16 cellular contexts compared by ENCODE assay signal in the genomic region with DNA sequence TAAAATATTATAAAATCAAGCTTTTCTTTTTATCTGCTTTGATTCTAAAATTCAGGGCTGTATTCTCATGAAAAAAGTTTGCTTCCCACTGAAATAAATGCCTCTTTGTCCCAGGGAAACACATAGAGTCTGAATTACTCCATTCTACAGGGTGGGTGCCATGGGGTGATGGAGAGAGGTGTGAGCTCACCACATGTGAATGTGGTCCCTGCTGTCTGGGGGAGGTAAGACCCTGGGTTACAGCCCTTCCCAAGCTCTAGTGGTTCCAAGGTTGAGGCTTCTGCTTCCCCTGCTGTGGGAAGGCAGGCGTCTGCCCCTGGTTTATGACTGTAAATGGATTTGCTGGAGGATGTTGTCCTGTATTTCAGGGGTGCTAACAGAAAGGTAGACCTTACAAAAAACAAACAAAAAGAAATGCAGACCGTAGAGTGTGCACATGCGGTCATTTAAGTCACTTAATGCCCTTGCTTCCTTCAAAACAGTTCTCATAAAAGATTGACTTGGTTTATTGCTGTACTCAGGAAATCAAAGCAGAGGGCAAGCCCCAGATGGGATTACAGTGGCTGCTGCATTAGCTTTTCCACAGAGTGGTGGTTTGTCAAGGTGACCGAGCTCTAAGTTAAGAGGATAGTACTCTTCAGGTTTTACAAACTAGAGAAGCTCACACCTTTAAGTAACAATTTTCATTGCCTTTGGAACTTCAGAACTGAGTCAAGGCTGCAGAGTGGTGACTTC. TPM values are rescaled to one million over a fixed set of nuclear protein-coding genes. Genes with fewer than 3 reads are reported as not detected.
DNase-seq lines count a peak whose midpoint lies in the region; ATAC-seq and TF ChIP-seq lines count a peak whose summit lies in the region.
"Had no signal": no experiment of that assay in that cellular context is flagged by ENCODE, and none has a peak within 500 bp of the region (broad histone marks: within the 10 kb centered on the region; RNA-seq: fewer than 3 reads in every experiment).

No MANE protein-coding gene starts in this region.

- CTCF ChIA-PET in HEK293T (lab: Yijun Ruan, JAX) = interaction anchor here (0.7 to 0.8 kb wide), 2 partner anchors 57 to 322 kb away, joined by 3 to 4 read pairs; no protein-coding TSS in a partner anchor

- in situ Hi-C loops in KBM-7 (cut with MboI; ENCODE audit: low pct_unique_long_range_greater_than_20kb, low sequenced_read_pairs) (no loop called here), GM13976 (cut with MboI; ENCODE audit: low sequenced_read_pairs, unreplicated experiment) (no loop called here)

- TF ChIP-seq CTCF in brain (conservative IDR thresholded peaks at IDR 0.05) (no peak), GM13976 (IDR thresholded peaks at IDR 0.05; ENCODE audit: borderline replicate concordance, control extremely low read depth, extremely low read depth, insufficient read depth, missing control alignments) (no peak)

- H3K9me3 Mint-ChIP-seq in brain = peaks cover 10 to 22% (median 19%) of the 10 kb centered on the region in 5 experiments

- H3K36me3 Mint-ChIP-seq in brain = peaks cover 60% of the 10 kb centered on the region

- POLR2A ChIA-PET in HEK293T (lab: Yijun Ruan, JAX) = no interaction called here

- peak overlapping the region in 1 of 5 experiments; percentile 38 for H3K4me3 Mint-ChIP-seq in brain
- H3K4me3 Mint-ChIP-seq: activated CD4-positive, alpha-beta T cell treated with anti-CD3 and anti-CD28 coated beads for 36 hours; neural progenitor cell had no signal

- H3K27me3 Mint-ChIP-seq in brain = no peaks in the 10 kb centered on the region
- H3K27me3 Mint-ChIP-seq: activated CD4-positive, alpha-beta T cell treated with anti-CD3 and anti-CD28 coated beads for 36 hours had no signal

- peak; percentile 25 for DNase-seq in KBM-7
- peak; percentile 91 for DNase-seq in left kidney (ENCODE audit: low read depth, low spot score)
- peak; percentile 41 for DNase-seq in retina
- DNase-seq in HEK293T (ENCODE audit: extremely low spot score) = no peak
- no peak for DNase-seq in AG20443 (ENCODE audit: low spot score)
- DNase-seq in GM13976 (ENCODE audit: low spot score) = no peak
- DNase-seq: activated CD4-positive, alpha-beta T cell treated with anti-CD3 and anti-CD28 coated beads for 36 hours; anterior cingulate cortex; foreskin keratinocyte; GDM1; NCI-H187 treated with DMSO at 0.1 percent for 48 hours; NCI-H510A; stimulated activated CD4-positive, alpha-beta T cell treated with anti-CD3 and anti-CD28 coated beads, Interleukin-4, amount 100 ng/mL, for 24 hours had no signal

- H3K4me1 Mint-ChIP-seq in brain = peaks cover 39% of the 10 kb centered on the region

- H3K27ac Mint-ChIP-seq in brain = peak overlapping the region in 4 of 5 experiments; percentile 25 to 87 (median 64)
- H3K27ac Mint-ChIP-seq: activated CD4-positive, alpha-beta T cell treated with anti-CD3 and anti-CD28 coated beads for 36 hours; neural progenitor cell had no signal

- ATAC-seq in HG03442 (IDR thresholded peaks at IDR 0.05; ENCODE audit: unreplicated experiment) = no peak
- ATAC-seq: activated CD4-positive, alpha-beta T cell treated with anti-CD3 and anti-CD28 coated beads for 36 hours; foreskin keratinocyte had no signal

TF ChIP-seq in HEK293T, 16 proteins besides CTCF, POLR2A, EP300 and RAD21:
- TF ChIP-seq NFRKB (IDR thresholded peaks at IDR 0.05) (no peak), LEF1 (IDR thresholded peaks at IDR 0.05; ENCODE audit: borderline replicate concordance) (no peak), SP1 (IDR thresholded peaks at IDR 0.05) (no peak), TARDBP (IDR thresholded peaks at IDR 0.05) (no peak), FOXA1 (IDR thresholded peaks at IDR 0.05) (no peak), ELF4 (IDR thresholded peaks at IDR 0.05) (no peak), HDGF (IDR thresholded peaks at IDR 0.05; ENCODE audit: borderline replicate concordance) (no peak)
TF ChIP-seq in HEK293T: peak in this region for 0.

RNA-seq across cellular contexts. Expression of a gene that starts 49.2 kb away (rescaled TPM):
- 8.6 TPM for polyA plus RNA-seq in brain (ENCODE audit: insufficient read depth, low read depth, low replicate concordance)

Comparison
In these comparisons a context has a peak if more than half of its experiments do, and no peak if none do; other contexts are left out.
1. DNase-seq: peak in KBM-7 (single experiment), left kidney (single experiment) and retina (single experiment); none in HEK293T (single experiment), AG20443 (single experiment) and GM13976 (single experiment).